ENCODE assay signal across 8 cellular contexts in the genomic region with DNA sequence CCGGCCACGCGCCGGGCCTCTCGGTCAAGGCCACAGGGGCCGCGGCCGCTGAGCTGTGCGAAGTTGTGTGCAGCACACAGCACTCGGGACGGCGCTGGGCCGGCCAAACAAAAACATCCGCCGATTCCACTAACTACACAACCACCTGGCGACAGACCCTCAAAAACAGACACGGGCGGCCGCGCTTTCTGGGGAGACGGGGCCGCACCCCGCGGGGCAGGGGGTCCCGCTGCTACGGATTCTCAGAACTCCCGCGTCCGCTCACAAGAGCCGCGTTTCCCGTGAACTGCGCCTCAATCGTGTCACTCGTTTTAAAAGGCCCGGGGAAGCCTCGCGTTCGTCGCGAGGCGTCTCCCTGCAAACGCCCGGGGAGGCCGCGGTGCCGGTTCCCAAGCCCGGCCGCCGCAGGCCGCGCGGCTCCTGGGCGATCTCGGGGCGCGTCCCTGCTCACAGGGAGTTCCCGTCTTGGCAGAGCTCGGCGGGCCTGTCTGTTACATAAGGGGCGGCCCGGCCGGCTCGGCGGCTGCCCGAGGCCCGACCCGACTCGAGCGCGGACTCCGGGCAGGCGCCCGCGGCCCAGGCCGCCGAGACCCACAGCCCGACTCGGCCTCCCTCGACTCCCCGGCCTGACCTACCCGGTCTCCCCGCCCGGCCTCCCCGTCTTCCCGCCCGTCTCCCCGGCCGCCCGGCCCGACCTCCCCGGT. TPM values are rescaled to one million over a fixed set of nuclear protein-coding genes. Genes with fewer than 3 reads are reported as not detected.
DNase-seq lines count a peak whose midpoint lies in the region; ATAC-seq and TF ChIP-seq lines count a peak whose summit lies in the region.

No MANE protein-coding gene starts in this region.

- DNase-seq in activated naive CD4-positive, alpha-beta T cell treated with anti-CD3 and anti-CD28 coated beads, Interleukin-2, amount 50 U/mL, for 16 hours = peak; percentile 40
- peak; percentile 83 for DNase-seq in Right ventricle myocardium superior
- DNase-seq in trophoblast cell = peak in 1 of 2 donors; percentile 52
- no peak for DNase-seq in activated gamma-delta T cell (lab: John Stamatoyannopoulos, UW)
- no peak for DNase-seq in NCI-H345 (lab: John Stamatoyannopoulos, UW)

- H2BK5ac ChIP-seq in trophoblast cell (ENCODE audit: low read depth, low read length, poor library complexity) = peak overlapping the region; percentile 68

- no peak for TF ChIP-seq EP300 in Ishikawa (IDR thresholded peaks at IDR 0.05; ENCODE audit: borderline replicate concordance)

- H3K9ac ChIP-seq in ES-I3 (ENCODE audit: low read depth, low read length) = peak overlapping the region; percentile 94
- peak overlapping the region; percentile 87 for H3K9ac ChIP-seq in trophoblast cell (ENCODE audit: low read length)

- no peaks in the 10 kb centered on the region; the same call in 1 of the 2 replicates for H3K9me3 ChIP-seq in ES-I3 (ENCODE audit: control insufficient read depth, insufficient read depth, low read length)
- H3K9me3 ChIP-seq in trophoblast cell (ENCODE audit: insufficient read depth, low read depth, low read length) = peaks cover 4% of the 10 kb centered on the region

- no peak overlapping the region for H3K23ac ChIP-seq in trophoblast cell (ENCODE audit: low read length)

- peak overlapping the region; percentile 80 for H3K14ac ChIP-seq in trophoblast cell (ENCODE audit: low read length)

- H2AFZ ChIP-seq in trophoblast cell (ENCODE audit: insufficient read depth, low read length, poor library complexity) = peak overlapping the region; percentile 25

- H3K4me1 ChIP-seq in ES-I3 (ENCODE audit: insufficient read depth, low read length) = peaks cover 7% of the 10 kb centered on the region; the same call in 1 of the 2 replicates
- H3K4me1 ChIP-seq in trophoblast cell (ENCODE audit: control insufficient read depth in 1 of 2, insufficient read depth in 2 of 2, low read length in 2 of 2) = peaks cover 17 to 22% of the 10 kb centered on the region in 2 experiments

- H3K79me1 ChIP-seq in trophoblast cell (ENCODE audit: low read length) = peaks cover 13% of the 10 kb centered on the region

- no peak overlapping the region for H2BK12ac ChIP-seq in trophoblast cell (ENCODE audit: low read length)

- TF ChIP-seq RAD21 in Ishikawa (IDR thresholded peaks at IDR 0.05; ENCODE audit: low read depth) = no peak

- ATAC-seq in Right ventricle myocardium superior (ENCODE audit: poor library complexity) (peak; percentile 77), HG02852 (IDR thresholded peaks at IDR 0.05; ENCODE audit: unreplicated experiment) (no peak)

- peak overlapping the region; percentile 35 for H3K4ac ChIP-seq in trophoblast cell (ENCODE audit: low read depth, low read length)

- H4K8ac ChIP-seq in trophoblast cell (ENCODE audit: low read depth, low read length) = peak overlapping the region; percentile 76

- H3K4me2 ChIP-seq in trophoblast cell (ENCODE audit: low read length) = peak overlapping the region; percentile 66

- peak overlapping the region; percentile 77 for H4K91ac ChIP-seq in trophoblast cell (ENCODE audit: low read depth, low read length)

- H3K79me2 ChIP-seq in trophoblast cell (ENCODE audit: control insufficient read depth, insufficient read depth, low read length, poor library complexity) = peaks cover 38% of the 10 kb centered on the region

- H3K36me3 ChIP-seq in ES-I3 (ENCODE audit: insufficient read depth, low read length) (peaks cover 17% of the 10 kb centered on the region), trophoblast cell (ENCODE audit: control insufficient read depth in 1 of 2, insufficient read depth in 2 of 2, low read length in 2 of 2) (peaks cover 31 to 35% of the 10 kb centered on the region in 2 experiments)

- peak overlapping the region; percentile 8 for H3K27ac ChIP-seq in trophoblast cell (ENCODE audit: low read depth, low read length)

- H2BK120ac ChIP-seq in trophoblast cell (ENCODE audit: insufficient read depth, low read length, poor library complexity) = no peak overlapping the region

- WGBS in trophoblast cell (ENCODE audit: extremely low coverage, insufficient coverage, insufficient read length) = no CpG with 5 or more reads among the region's 92 CpGs

- H4K12ac ChIP-seq in trophoblast cell (ENCODE audit: low read depth, low read length) = peak overlapping the region; percentile 45

- peak overlapping the region; percentile 84 for H3K4me3 ChIP-seq in trophoblast cell (ENCODE audit: low read depth, low read length)

- peak overlapping the region; percentile 71 for H2AK5ac ChIP-seq in trophoblast cell (ENCODE audit: low read length)

- no peaks in the 10 kb centered on the region for H3K27me3 ChIP-seq in trophoblast cell (ENCODE audit: insufficient read depth, low read length)

- peak overlapping the region; percentile 72 for H3K18ac ChIP-seq in trophoblast cell (ENCODE audit: low read length)

- intact Hi-C loops in Right ventricle myocardium superior (cut with DNase I) = no loop called here

TF ChIP-seq in Ishikawa, 13 proteins besides CTCF, POLR2A, EP300 and RAD21:
- TF ChIP-seq YY1 (IDR thresholded peaks at IDR 0.05; ENCODE audit: low read depth) (0 out of 2 replicates have a peak, but pooled peaks have one; percentile 4), ZBTB7A (IDR thresholded peaks at IDR 0.05; ENCODE audit: low read depth) (no peak), TAF1 (IDR thresholded peaks at IDR 0.05; ENCODE audit: low read depth) (0 out of 2 replicates have a peak, but pooled peaks have one; percentile 8)
- TF ChIP-seq, protein P1, sequence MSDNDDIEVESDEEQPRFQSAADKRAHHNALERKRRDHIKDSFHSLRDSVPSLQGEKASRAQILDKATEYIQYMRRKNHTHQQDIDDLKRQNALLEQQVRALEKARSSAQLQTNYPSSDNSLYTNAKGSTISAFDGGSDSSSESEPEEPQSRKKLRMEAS (IDR thresholded peaks at IDR 0.05) = peak; percentile 20

RNA-seq across cellular contexts. Expression of a gene that starts 0.9 kb away (rescaled TPM):
- 15.9 TPM for total RNA-seq in Right ventricle myocardium superior
- polyA plus RNA-seq in trophoblast cell (2013) = 18.7 and 19.7 TPM in 2 replicates

RNA-seq across cellular contexts. Expression of a gene that starts 26.9 kb away (rescaled TPM):
- total RNA-seq in Right ventricle myocardium superior = 3.8 TPM
- 16.0 and 16.8 TPM in 2 replicates for polyA plus RNA-seq in trophoblast cell (2013)

Comparison
In these comparisons a context has a peak if more than half of its experiments do, and no peak if none do; other contexts are left out.
1. DNase-seq: peak in activated naive CD4-positive, alpha-beta T cell treated with anti-CD3 and anti-CD28 coated beads, Interleukin-2, amount 50 U/mL, for 16 hours (single experiment) and Right ventricle myocardium superior (single experiment); none in activated gamma-delta T cell (single experiment) and NCI-H345 (single experiment).